ENCODE assay signal across 8 cellular contexts in genomic region chr16:69057400-69058378, GRCh38. TPM values are rescaled to one million over a fixed set of nuclear protein-coding genes. Genes with fewer than 3 reads are reported as not detected.
DNase-seq lines count a peak whose midpoint lies in the region; ATAC-seq and TF ChIP-seq lines count a peak whose summit lies in the region.

No MANE protein-coding gene starts in this region.

- no peaks in the 10 kb centered on the region for H3K4me1 Mint-ChIP-seq in natural killer cell

- H3K36me3 Mint-ChIP-seq in natural killer cell, result no peaks in the 10 kb centered on the region

- no peaks in the 10 kb centered on the region for H3K27me3 ChIP-seq in adrenal gland

- in situ Hi-C loops in Caki2 (cut with HindIII; ENCODE audit: low pct_unique_long_range_greater_than_20kb, low sequenced_read_pairs), result no loop called here

- H3K27ac Mint-ChIP-seq in natural killer cell, result no peak overlapping the region

- TF ChIP-seq CTCF in adrenal gland (IDR thresholded peaks at IDR 0.05), result no peak
- no peak for TF ChIP-seq CTCF in natural killer cell (IDR thresholded peaks at IDR 0.05)

- peak; percentile 79 for DNase-seq in Caki2 (ENCODE audit: low read depth)
- peak; percentile 54 for DNase-seq in HS-27A (ENCODE audit: low read depth)
- DNase-seq in adrenal gland, result peak; percentile 53 to 81 (median 74)
- DNase-seq in lung microvascular endothelial cell (ENCODE audit: low read depth in 2 of 2), result peak; percentile 77 to 88
- DNase-seq in natural killer cell, result no peak
- no peak for DNase-seq in activated CD4-positive, alpha-beta T cell treated with anti-CD3 and anti-CD28 coated beads, Interleukin-2, amount 50 U/mL, for 1 hour

- H3K4me3 Mint-ChIP-seq in natural killer cell, result no peak overlapping the region

- H3K9me3 Mint-ChIP-seq in natural killer cell, result no peaks in the 10 kb centered on the region

- intact Hi-C loops in adrenal gland (cut with DNase I), result no loop called here
- intact Hi-C loops in natural killer cell (cut with micrococcal nuclease), result no loop called here

- no peaks in the 10 kb centered on the region for H3K27me3 Mint-ChIP-seq in natural killer cell (ENCODE audit: low read depth in 2 of 2)

- no peaks in the 10 kb centered on the region for H3K36me3 ChIP-seq in adrenal gland (replicated peaks in 1 of 2)

- 54 to 65% (median 59%) methylated on average over 11 of the region's 11 CpGs for WGBS in adrenal gland, 4 donors

- no peaks in the 10 kb centered on the region for H3K4me1 ChIP-seq in adrenal gland (replicated peaks in 1 of 2)

- no peak for TF ChIP-seq POLR2A in adrenal gland (IDR thresholded peaks at IDR 0.05)

- H3K9me3 ChIP-seq in adrenal gland (replicated peaks in 1 of 3), result no peaks in the 10 kb centered on the region

- H3K27ac ChIP-seq in adrenal gland, result peak overlapping the region in 1 of 5 donors; percentile 57

- no peak for ATAC-seq in natural killer cell
- ATAC-seq in HG02970 (IDR thresholded peaks at IDR 0.05; ENCODE audit: low FRiP score, unreplicated experiment), result no peak
- ATAC-seq in GM18873 (IDR thresholded peaks at IDR 0.05; ENCODE audit: low FRiP score, unreplicated experiment), result no peak

- H3K4me3 ChIP-seq in adrenal gland, result no peak overlapping the region

RNA-seq across cellular contexts. Expression of gene HAS3, which starts 47.8 kb away (rescaled TPM):
- 21.1 and 35.9 TPM in 2 replicates for total RNA-seq in Caki2 (2014; rRNA removed; shearing (Covaris generic); ENCODE audit: low replicate concordance)
- total RNA-seq in adrenal gland (1 to 10 TPM in 1 of 8 donors, under 1 TPM in 7; 0.06 to 1.1 (median 0.43) TPM), lung microvascular endothelial cell (1.4 and 1.7 TPM in 2 replicates), natural killer cell (1 to 10 TPM; 1.8 to 2.5 (median 2.3) TPM)
- 1 to 10 TPM in 1 of 3 donors, under 1 TPM in 2; 0.27 to 1.2 (median 0.91) TPM for polyA plus RNA-seq in adrenal gland

Comparison
In these comparisons a context has a peak if more than half of its experiments do, and no peak if none do; other contexts are left out.
1. DNase-seq: peak in Caki2 (single experiment), HS-27A (single experiment), adrenal gland (7 of 7) and lung microvascular endothelial cell (2 of 2); none in natural killer cell (single experiment) and activated CD4-positive, alpha-beta T cell treated with anti-CD3 and anti-CD28 coated beads, Interleukin-2, amount 50 U/mL, for 1 hour (single experiment).